ENCODE assay signal across 36 cellular contexts in genomic region chr4:76260571-76260970, GRCh38. TPM values are rescaled to one million over a fixed set of nuclear protein-coding genes. Genes with fewer than 3 reads are reported as not detected.
"Had no signal": no experiment of that assay in that cellular context is flagged by ENCODE, and none has a peak within 500 bp of the region (broad histone marks: within the 10 kb centered on the region; RNA-seq: fewer than 3 reads in every experiment).

No MANE protein-coding gene starts in this region.

- H3K27me3 ChIP-seq: adrenal gland, body of pancreas, brain microvascular endothelial cell, breast epithelium had no signal

- ATAC-seq: activated CD8-positive, alpha-beta T cell treated with anti-CD3 and anti-CD28 coated beads for 36 hours; activated naive CD4-positive, alpha-beta T cell treated with anti-CD3 and anti-CD28 coated beads, Interleukin-2, amount 50 U/mL, for 72 hours; activated T-cell treated with anti-CD3 and anti-CD28 coated beads, Interleukin-2, amount 50 U/mL, for 4 hours; activated T-cell treated with anti-CD3 and anti-CD28 coated beads, Interleukin-2, amount 50 U/mL, for 72 hours; activated T-helper 17 cell treated with anti-CD3 and anti-CD28 coated beads, Interleukin-2, amount 50 U/mL, for 72 hours; body of pancreas had no signal

- H3K9me3 ChIP-seq: adrenal gland, body of pancreas, breast epithelium had no signal

- FAIRE-seq: astrocyte, TTC549 had no signal

- H3K4me1 ChIP-seq: adrenal gland, body of pancreas, breast epithelium had no signal

- DNase-seq: activated B cell treated with CpG ODN at 0.5 μM for 24 hours; activated CD4-positive, alpha-beta memory T cell treated with anti-CD3 and anti-CD28 coated beads for 36 hours; activated CD4-positive, alpha-beta T cell treated with anti-CD3 and anti-CD28 coated beads for 4 hours; activated CD4-positive, alpha-beta T cell treated with anti-CD3 and anti-CD28 coated beads, Interleukin-2, amount 10 ng/mL, durations not matched to agents 24 days and 14 days; activated CD4-positive, alpha-beta T cell treated with anti-CD3 and anti-CD28 coated beads, Interleukin-2, amount 50 U/mL, for 1 hour; activated CD4-positive, alpha-beta T cell treated with anti-CD3 and anti-CD28 coated beads, Interleukin-2, amount 50 U/mL, for 4 hours; activated CD4-positive, CD25-positive, alpha-beta regulatory T cell treated with anti-CD3 and anti-CD28 coated beads, Interleukin-2, amount 50 U/mL, for 72 hours; activated CD8-positive, alpha-beta memory T cell treated with anti-CD3 and anti-CD28 coated beads, Interleukin-2, amount 50 U/mL, for 4 hours; activated CD8-positive, alpha-beta T cell treated with anti-CD3 and anti-CD28 coated beads for 36 hours; activated effector memory CD4-positive, alpha-beta T cell treated with anti-CD3 and anti-CD28 coated beads, Interleukin-2, amount 50 U/mL, for 16 hours; activated gamma-delta T cell treated with Interleukin-2 at 50 U/mL for 16 hours; activated naive CD4-positive, alpha-beta T cell; activated naive CD4-positive, alpha-beta T cell treated with anti-CD3 and anti-CD28 coated beads for 36 hours; activated naive CD4-positive, alpha-beta T cell treated with anti-CD3 and anti-CD28 coated beads, Interleukin-2, amount 50 U/mL, for 16 hours; activated naive CD8-positive, alpha-beta T cell treated with anti-CD3 and anti-CD28 coated beads for 36 hours; activated T-cell treated with anti-CD3 and anti-CD28 coated beads for 4 hours; activated T-cell treated with anti-CD3 and anti-CD28 coated beads, Interleukin-2, amount 50 U/mL, for 1 hour; activated T-cell treated with anti-CD3 and anti-CD28 coated beads, Interleukin-2, amount 50 U/mL, for 4 hours; activated T-cell treated with anti-CD3 and anti-CD28 coated beads, Interleukin-2, amount 50 U/mL, for 72 hours; adrenal gland; amniotic stem cell; aorta; body of pancreas; brain microvascular endothelial cell; central memory CD4-positive, alpha-beta T cell; T-helper 1 cell; T-helper 2 cell; T-helper 9 cell had no signal

- H3K27ac ChIP-seq: adrenal gland, body of pancreas, brain microvascular endothelial cell, breast epithelium, VCaP had no signal

- H3K4me3 ChIP-seq: adrenal gland, body of pancreas, breast epithelium had no signal

- H3K36me3 ChIP-seq: adrenal gland, brain microvascular endothelial cell, breast epithelium had no signal

RNA-seq across cellular contexts. Expression of gene FAM47E, which starts 9.1 kb away (rescaled TPM):
- total RNA-seq: activated B cell treated with CpG ODN at 0.5 μM for 24 hours; activated CD4-positive, alpha-beta memory T cell treated with anti-CD3 and anti-CD28 coated beads for 36 hours; activated CD4-positive, alpha-beta T cell treated with anti-CD3 and anti-CD28 coated beads, Interleukin-2, amount 10 ng/mL, durations not matched to agents 24 days and 14 days; activated CD8-positive, alpha-beta memory T cell treated with anti-CD3 and anti-CD28 coated beads for 36 hours; activated CD8-positive, alpha-beta T cell treated with anti-CD3 and anti-CD28 coated beads for 36 hours; activated naive CD4-positive, alpha-beta T cell treated with anti-CD3 and anti-CD28 coated beads for 36 hours; activated naive CD4-positive, alpha-beta T cell treated with anti-CD3 and anti-CD28 coated beads, Interleukin-2, amount 50 U/mL, for 72 hours; activated naive CD8-positive, alpha-beta T cell treated with anti-CD3 and anti-CD28 coated beads for 36 hours; activated T-cell treated with anti-CD3 and anti-CD28 coated beads, Interleukin-2, amount 50 U/mL, for 4 hours; activated T-cell treated with anti-CD3 and anti-CD28 coated beads, Interleukin-2, amount 50 U/mL, for 72 hours; activated T-helper 1 cell treated with anti-CD3 and anti-CD28 coated beads, Interleukin-12 subunit alpha, Interleukin-12 subunit beta, Interleukin-2, Interleukin-4 antibody, amounts not matched to agents 30 ng/mL and 10 ng/mL and 1 ng/mL, durations not matched to agents 14 hours and 24 hours and 36 hours; activated T-helper 17 cell treated with anti-CD3 and anti-CD28 coated beads, Interleukin-2, amount 50 U/mL, for 72 hours had no signal

RNA-seq across cellular contexts. Expression of gene STBD1, which starts 46.0 kb away (rescaled TPM):
- total RNA-seq: activated naive CD4-positive, alpha-beta T cell treated with anti-CD3 and anti-CD28 coated beads for 36 hours had no signal
